Comparison of ENCODE assay signal across 24 cellular contexts in the genomic region with DNA sequence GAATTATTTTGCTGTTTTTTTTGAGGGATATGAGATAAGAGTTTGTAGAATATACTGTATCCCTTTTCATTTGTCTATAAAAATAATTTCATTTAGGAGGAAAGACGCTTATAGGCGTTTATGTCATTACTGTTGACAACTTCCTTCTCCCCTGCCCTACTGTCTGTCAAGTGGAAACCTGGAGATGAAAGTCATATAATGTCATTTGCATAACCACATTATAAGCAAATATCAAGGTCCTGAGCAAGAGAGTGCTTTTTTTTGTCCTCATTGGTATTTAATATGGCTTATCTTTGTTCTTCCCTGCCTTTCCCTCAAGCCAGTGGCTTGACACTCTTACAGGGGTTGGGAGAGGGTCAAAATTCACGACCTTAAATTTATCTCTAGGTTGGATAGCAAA. TPM values are rescaled to one million over a fixed set of nuclear protein-coding genes. Genes with fewer than 3 reads are reported as not detected.
A peak's percentile ranks its signal among the peaks of the same experiment; 100 is the strongest.
DNase-seq lines count a peak whose midpoint lies in the region; ATAC-seq and TF ChIP-seq lines count a peak whose summit lies in the region.
"Had no signal": no experiment of that assay in that cellular context is flagged by ENCODE, and none has a peak within 500 bp of the region (broad histone marks: within the 10 kb centered on the region; RNA-seq: fewer than 3 reads in every experiment).

No MANE protein-coding gene starts in this region.

- H3K36me3 ChIP-seq in DOHH2 (ENCODE audit: control insufficient read depth, low read length) (peaks cover 78% of the 10 kb centered on the region), Karpas-422 (ENCODE audit: insufficient read depth, low read length) (peaks cover 6% of the 10 kb centered on the region; the same call in 1 of the 2 replicates)
- H3K36me3 ChIP-seq: brain microvascular endothelial cell, colonic mucosa, right lobe of liver had no signal

- peak overlapping the region in 2 of 6 donors; percentile 37 to 83 for H3K27ac Mint-ChIP-seq in naive B cell
- H3K27ac Mint-ChIP-seq: T-helper 1 cell treated with Interleukin-12 subunit alpha and Interleukin-12 subunit beta and Interleukin-4 antibody, amounts not matched to agents 30 μg/mL and 1 μg/mL, for 36 hours had no signal

- peak; percentile 42 for DNase-seq in Karpas-422
- DNase-seq in naive B cell: no peak
- DNase-seq in GM13977 (ENCODE audit: low spot score): no peak
- DNase-seq: activated CD8-positive, alpha-beta memory T cell treated with anti-CD3 and anti-CD28 coated beads, Interleukin-2, amount 50 U/mL, for 4 hours; activated effector memory CD4-positive, alpha-beta T cell treated with Interleukin-2 at 50 U/mL for 16 hours; brain microvascular endothelial cell; colonic mucosa; esophagus squamous epithelium; gastrocnemius medialis; GF-D8; hippocampal formation; left ventricle myocardium inferior; midbrain; NCI-H1417; NCI-H510A; right lobe of liver; stimulated activated CD4-positive, alpha-beta T cell treated with anti-CD3 and anti-CD28 coated beads, Interleukin-15, amount 100 ng/mL, for 24 hours had no signal

- H3K9ac ChIP-seq in Karpas-422 (ENCODE audit: low read length): no peak overlapping the region
- H3K9ac ChIP-seq: parathyroid adenoma had no signal

- H3K4me2 ChIP-seq in DOHH2 (ENCODE audit: low read length) (peak overlapping the region; percentile 15; the same call in 1 of the 2 replicates), Karpas-422 (ENCODE audit: low read depth, low read length, poor library complexity, severe bottlenecking) (no peak overlapping the region)

- TF ChIP-seq CTCF in DOHH2 (IDR thresholded peaks at IDR 0.05; ENCODE audit: low read depth, low read length, poor library complexity, severe bottlenecking) (no peak), GM13977 (IDR thresholded peaks at IDR 0.05; ENCODE audit: extremely low read depth, insufficient read depth, missing control alignments) (no peak)

- H3F3A ChIP-seq in DOHH2 (ENCODE audit: control insufficient read depth, insufficient read depth): no peaks in the 10 kb centered on the region

- peaks cover 9% of the 10 kb centered on the region; the same call in 1 of the 2 replicates for H3K79me2 ChIP-seq in DOHH2 (ENCODE audit: control insufficient read depth, low read length)
- peaks cover 20% of the 10 kb centered on the region for H3K79me2 ChIP-seq in Karpas-422 (ENCODE audit: low read length)
- H3K79me2 ChIP-seq: parathyroid adenoma had no signal

- H4K20me1 ChIP-seq in DOHH2 (ENCODE audit: control insufficient read depth, insufficient read depth, low read depth, low read length) (no peaks in the 10 kb centered on the region), Karpas-422 (ENCODE audit: insufficient read depth, low read depth, low read length) (no peaks in the 10 kb centered on the region)

- H3K4me3 Mint-ChIP-seq in naive B cell: peak overlapping the region in 1 of 8 donors; percentile 20
- H3K4me3 Mint-ChIP-seq: natural killer cell treated with Interleukin-12 subunit alpha and Interleukin-12 subunit beta and Interleukin-15 and Interleukin-18, amount 100 ng/mL, for 72 hours; T-helper 1 cell treated with Interleukin-12 subunit alpha and Interleukin-12 subunit beta and Interleukin-4 antibody, amounts not matched to agents 30 μg/mL and 1 μg/mL, for 36 hours had no signal

- H3K27ac ChIP-seq in DOHH2 (ENCODE audit: low read depth, low read length): no peak overlapping the region
- peak overlapping the region; percentile 45; the same call in 1 of the 2 replicates for H3K27ac ChIP-seq in Karpas-422 (ENCODE audit: low read length)
- H3K27ac ChIP-seq: brain microvascular endothelial cell, colonic mucosa, esophagus squamous epithelium, gastrocnemius medialis, left ventricle myocardium inferior, parathyroid adenoma, right lobe of liver had no signal

- ATAC-seq in GM19351 (IDR thresholded peaks at IDR 0.05; ENCODE audit: unreplicated experiment) (peak; percentile 34), naive B cell (ENCODE audit: low read depth in 2 of 2) (peak; percentile 68 to 78), GM18861 (IDR thresholded peaks at IDR 0.05; ENCODE audit: unreplicated experiment) (no peak), GM19455 (IDR thresholded peaks at IDR 0.05; ENCODE audit: unreplicated experiment) (no peak)
- ATAC-seq: gastrocnemius medialis; natural killer cell treated with Interleukin-12 subunit alpha and Interleukin-12 subunit beta and Interleukin-15 and Interleukin-18, amount 100 ng/mL, for 72 hours; right lobe of liver had no signal

- in situ Hi-C loops in GM13977 (cut with MboI; ENCODE audit: low pct_unique_long_range_greater_than_20kb, low sequenced_read_pairs, unreplicated experiment): no loop called here

- H3K4me3 ChIP-seq in DOHH2 (ENCODE audit: low read length) (no peak overlapping the region), Karpas-422 (ENCODE audit: low read length) (no peak overlapping the region)
- H3K4me3 ChIP-seq: colonic mucosa, esophagus squamous epithelium, gastrocnemius medialis, left ventricle myocardium inferior, right lobe of liver had no signal

- H2AFZ ChIP-seq in Karpas-422 (ENCODE audit: low read length): no peak overlapping the region
- H2AFZ ChIP-seq: parathyroid adenoma had no signal

- peaks cover 0 to 2% (median 0%) of the 10 kb centered on the region in 7 donors for H3K9me3 Mint-ChIP-seq in naive B cell
- H3K9me3 Mint-ChIP-seq: natural killer cell treated with Interleukin-12 subunit alpha and Interleukin-12 subunit beta and Interleukin-15 and Interleukin-18, amount 100 ng/mL, for 72 hours; T-helper 1 cell treated with Interleukin-12 subunit alpha and Interleukin-12 subunit beta and Interleukin-4 antibody, amounts not matched to agents 30 μg/mL and 1 μg/mL, for 36 hours had no signal

- H3K4me1 ChIP-seq in DOHH2 (ENCODE audit: control insufficient read depth, low read length) (peaks cover 52% of the 10 kb centered on the region), Karpas-422 (ENCODE audit: low read length) (peaks cover 19% of the 10 kb centered on the region)
- H3K4me1 ChIP-seq: colonic mucosa, gastrocnemius medialis, parathyroid adenoma, right lobe of liver had no signal

- peaks cover 42 to 54% of the 10 kb centered on the region in 2 donors for H3K36me3 Mint-ChIP-seq in naive B cell

- no peaks in the 10 kb centered on the region for H3K27me3 ChIP-seq in DOHH2 (ENCODE audit: control insufficient read depth, low read length)
- no peaks in the 10 kb centered on the region for H3K27me3 ChIP-seq in Karpas-422 (ENCODE audit: low read length)
- H3K27me3 ChIP-seq: brain microvascular endothelial cell, colonic mucosa, esophagus squamous epithelium, gastrocnemius medialis, right lobe of liver had no signal

- H3K9me3 ChIP-seq in DOHH2 (ENCODE audit: control insufficient read depth, insufficient read depth, low read length) (peaks cover 3% of the 10 kb centered on the region; the same call in 1 of the 2 replicates), Karpas-422 (ENCODE audit: low read length) (no peaks in the 10 kb centered on the region)
- H3K9me3 ChIP-seq: colonic mucosa, esophagus squamous epithelium, gastrocnemius medialis, right lobe of liver had no signal

- no peaks in the 10 kb centered on the region for H3K27me3 Mint-ChIP-seq in naive B cell
- H3K27me3 Mint-ChIP-seq: natural killer cell treated with Interleukin-12 subunit alpha and Interleukin-12 subunit beta and Interleukin-15 and Interleukin-18, amount 100 ng/mL, for 72 hours had no signal

- H3K9me2 ChIP-seq in DOHH2 (replicated peaks; ENCODE audit: control insufficient read depth, low read length) (no peaks in the 10 kb centered on the region), Karpas-422 (replicated peaks; ENCODE audit: insufficient read depth, low read length) (no peaks in the 10 kb centered on the region)

- H3K4me1 Mint-ChIP-seq in naive B cell: peaks cover 33 to 43% (median 42%) of the 10 kb centered on the region in 3 donors

RNA-seq across cellular contexts. Expression of a gene that starts 55.8 kb away (rescaled TPM):
- total RNA-seq in Karpas-422 (2014; rRNA removed; shearing (Covaris generic); ENCODE audit: low replicate concordance): 0.26 TPM in 1 of 2 replicates, not detected in the other
- polyA plus RNA-seq in naive B cell (ENCODE audit: low read depth in 6 of 6): 1 to 10 TPM in 1 of 6 donors, under 1 TPM in 5; 0.42 to 1.1 (median 0.95) TPM

RNA-seq across cellular contexts. Expression of a gene that starts 56.7 kb away (rescaled TPM):
- 22.2 and 26.6 TPM in 2 replicates for total RNA-seq in Karpas-422 (2014; rRNA removed; shearing (Covaris generic); ENCODE audit: low replicate concordance)
- 10 to 100 TPM; 13.7 to 21.5 (median 16.3) TPM for polyA plus RNA-seq in naive B cell (ENCODE audit: low read depth in 6 of 6)

Comparison
In these comparisons a context has a peak if more than half of its experiments do, and no peak if none do; other contexts are left out.
1. ATAC-seq: peak in GM19351 (single experiment) and naive B cell (2 of 2); none in GM18861 (single experiment) and GM19455 (single experiment).